ENCODE assay signal across 8 cellular contexts in the genomic region with DNA sequence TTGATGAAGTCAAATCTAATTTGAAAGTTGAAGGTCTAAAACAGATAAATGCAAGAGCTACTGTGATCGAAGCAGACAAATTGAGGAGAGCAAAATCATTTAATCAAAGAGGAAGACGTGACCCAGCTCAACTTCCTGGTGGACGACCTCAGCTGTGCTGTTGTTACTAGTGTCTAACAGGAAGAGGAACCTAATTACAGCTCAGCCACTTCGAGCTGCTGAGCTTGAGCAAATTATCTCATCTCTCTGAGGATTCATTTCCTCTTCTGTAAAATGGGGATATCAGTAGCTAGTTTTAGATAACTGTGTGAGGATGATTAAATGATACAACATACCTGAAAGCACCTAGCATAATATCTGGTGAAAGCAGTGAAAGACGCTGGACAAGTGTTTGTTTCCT. TPM values are rescaled to one million over a fixed set of nuclear protein-coding genes. Genes with fewer than 3 reads are reported as not detected.
A peak's percentile ranks its signal among the peaks of the same experiment; 100 is the strongest.
DNase-seq lines count a peak whose midpoint lies in the region; ATAC-seq and FAIRE-seq lines count a peak whose summit lies in the region.

No MANE protein-coding gene starts in this region.

- H3K36me3 Mint-ChIP-seq in activated CD4-positive, alpha-beta memory T cell treated with anti-CD3 and anti-CD28 coated beads, Interleukin-2, amount 10 ng/mL, durations not matched to agents 7 days and 5 days (ENCODE audit: low read depth): no peaks in the 10 kb centered on the region

- peak overlapping the region; percentile 55 for H3K27ac Mint-ChIP-seq in activated CD4-positive, alpha-beta memory T cell treated with anti-CD3 and anti-CD28 coated beads, Interleukin-2, amount 10 ng/mL, durations not matched to agents 7 days and 5 days

- no peak overlapping the region for H3K9ac ChIP-seq in BLaER1

- H3K27me3 ChIP-seq in BLaER1: no peaks in the 10 kb centered on the region

- ATAC-seq in GM19023 (IDR thresholded peaks at IDR 0.05; ENCODE audit: unreplicated experiment) (peak; percentile 55), HG03280 (IDR thresholded peaks at IDR 0.05; ENCODE audit: unreplicated experiment) (peak; percentile 76)

- H3K4me2 ChIP-seq in BLaER1: peak overlapping the region; percentile 24

- H3K4me3 ChIP-seq in BLaER1: no peak overlapping the region

- H3K36me3 ChIP-seq in BLaER1: no peaks in the 10 kb centered on the region

- no peak overlapping the region for H3K27ac ChIP-seq in BLaER1

- H3K27me3 Mint-ChIP-seq in activated CD4-positive, alpha-beta memory T cell treated with anti-CD3 and anti-CD28 coated beads, Interleukin-2, amount 10 ng/mL, durations not matched to agents 7 days and 5 days: no peaks in the 10 kb centered on the region

- peak; percentile 38 for DNase-seq in activated CD4-positive, alpha-beta memory T cell treated with anti-CD3 and anti-CD28 coated beads, Interleukin-2, amount 10 ng/mL, durations not matched to agents 7 days and 5 days
- DNase-seq in RCC 7860 (ENCODE audit: low spot score): no peak
- no peak for DNase-seq in cerebellar nuclear complex (lab: John Stamatoyannopoulos, UW)
- no peak for DNase-seq in central memory CD4-positive, alpha-beta T cell
- DNase-seq in AG20443 (ENCODE audit: low spot score): no peak

- peaks cover 14% of the 10 kb centered on the region for H3K4me1 ChIP-seq in BLaER1

- H3K4me1 Mint-ChIP-seq in activated CD4-positive, alpha-beta memory T cell treated with anti-CD3 and anti-CD28 coated beads, Interleukin-2, amount 10 ng/mL, durations not matched to agents 7 days and 5 days: peaks cover 18% of the 10 kb centered on the region

- POLR2A ChIA-PET in activated CD4-positive, alpha-beta memory T cell treated with anti-CD3 and anti-CD28 coated beads, Interleukin-2, amount 10 ng/mL, durations not matched to agents 7 days and 5 days (lab: Charles Lee): no interaction called here

- CTCF ChIA-PET in activated CD4-positive, alpha-beta memory T cell treated with anti-CD3 and anti-CD28 coated beads, Interleukin-2, amount 10 ng/mL, durations not matched to agents 7 days and 5 days (lab: Charles Lee): interaction anchor here (0.6 to 2.5 kb wide), 7 partner anchors 16 to 258 kb away, joined by 3 to 7 read pairs (median 3); no protein-coding TSS in a partner anchor

- no peaks in the 10 kb centered on the region for H3K9me3 Mint-ChIP-seq in activated CD4-positive, alpha-beta memory T cell treated with anti-CD3 and anti-CD28 coated beads, Interleukin-2, amount 10 ng/mL, durations not matched to agents 7 days and 5 days

- FAIRE-seq in RCC 7860 (lab: Jason Lieb, UNC): no peak

- no peaks in the 10 kb centered on the region for H3K9me3 ChIP-seq in BLaER1

- H4K20me1 ChIP-seq in BLaER1: no peaks in the 10 kb centered on the region

- no peak overlapping the region for H3K4me3 Mint-ChIP-seq in activated CD4-positive, alpha-beta memory T cell treated with anti-CD3 and anti-CD28 coated beads, Interleukin-2, amount 10 ng/mL, durations not matched to agents 7 days and 5 days

RNA-seq across cellular contexts. Expression of a gene that starts 48.6 kb away (rescaled TPM):
- not detected for total RNA-seq in activated CD4-positive, alpha-beta memory T cell treated with anti-CD3 and anti-CD28 coated beads, Interleukin-2, amount 10 ng/mL, durations not matched to agents 7 days and 5 days
